Comparison of ENCODE assay signal across 8 cellular contexts in genomic region chr2:238287702-238288649, GRCh38. TPM values are rescaled to one million over a fixed set of nuclear protein-coding genes. Genes with fewer than 3 reads are reported as not detected.
A peak's percentile ranks its signal among the peaks of the same experiment; 100 is the strongest.
DNase-seq lines count a peak whose midpoint lies in the region; ATAC-seq and TF ChIP-seq lines count a peak whose summit lies in the region.

TSS of gene PER2 (minus strand) at chr2:238288610. CDS start at chr2:238277936, 10,674 bp downstream.

- H3K27me3 ChIP-seq in esophagus squamous epithelium (no peaks in the 10 kb centered on the region), muscle layer of duodenum (ENCODE audit: low read depth, low read length) (no peaks in the 10 kb centered on the region), thoracic aorta (replicated peaks; ENCODE audit: insufficient read depth) (no peaks in the 10 kb centered on the region)

- peak; percentile 21 for TF ChIP-seq CTCF in AG04449 (IDR thresholded peaks at IDR 0.05; ENCODE audit: insufficient read depth, low read length, missing control alignments)
- TF ChIP-seq CTCF in GM12874 (IDR thresholded peaks at IDR 0.05; ENCODE audit: insufficient read depth, low read depth, low read length) = 0 out of 2 replicates have a peak, but pooled peaks have one; percentile 3
- peak in 1 of 6 experiments; percentile 11 for TF ChIP-seq CTCF in esophagus squamous epithelium (IDR thresholded peaks at IDR 0.05)
- peak; percentile 14 for TF ChIP-seq CTCF in thoracic aorta (IDR thresholded peaks at IDR 0.05)

- H3K27ac ChIP-seq in esophagus squamous epithelium (peak within 1 kb of the TSS; percentile 94 to 99 (median 98)), muscle layer of duodenum (ENCODE audit: low read length) (peak within 1 kb of the TSS; percentile 89), thoracic aorta (peak within 1 kb of the TSS; percentile 98 to 99)

- H3K4me3 ChIP-seq in AG04449 (ENCODE audit: low read depth, low read length) (peak within 1 kb of the TSS; percentile 83), esophagus squamous epithelium (peak within 1 kb of the TSS; percentile 80 to 97 (median 86)), muscle layer of duodenum (ENCODE audit: low read depth in 1 of 2, low read length in 2 of 2) (peak within 1 kb of the TSS; percentile 82 to 91), thoracic aorta (peak within 1 kb of the TSS; percentile 92)

- peaks cover 43 to 79% (median 56%) of the 10 kb centered on the region in 3 donors for H3K4me1 ChIP-seq in esophagus squamous epithelium
- H3K4me1 ChIP-seq in muscle layer of duodenum (ENCODE audit: control insufficient read depth in 1 of 2, insufficient read depth in 2 of 2, low read length in 2 of 2) = peaks cover 26 to 38% of the 10 kb centered on the region in 2 donors
- H3K4me1 ChIP-seq in thoracic aorta (ENCODE audit: control insufficient read depth in 1 of 2, low read depth in 2 of 2) = peaks cover 16 to 56% of the 10 kb centered on the region in 2 donors

- DNase-seq in AG04449 (ENCODE audit: low read depth, low spot score) = peak; percentile 69
- DNase-seq in NCI-H526 (lab: John Stamatoyannopoulos, UW) = peak; percentile 46 to 89
- peak in 2 of 3 experiments; percentile 25 to 30 for DNase-seq in activated CD8-positive, alpha-beta memory T cell treated with anti-CD3 and anti-CD28 coated beads for 48 hours (ENCODE audit: low read depth in 2 of 3, low spot score in 2 of 3)
- DNase-seq in esophagus squamous epithelium (lab: John Stamatoyannopoulos, UW) = peak; percentile 44
- DNase-seq in thoracic aorta (ENCODE audit: low spot score) = peak; percentile 68

- POLR2A ChIA-PET in AG04449 (lab: Yijun Ruan, JAX) = no interaction called here

- CTCF ChIA-PET in AG04449 (lab: Yijun Ruan, JAX) = interaction anchor here (0.9 to 3.0 kb wide), 8 partner anchors 9 to 32 kb away, joined by 3 to 20 read pairs (median 3); no protein-coding TSS in a partner anchor

- peak in 2 of 4 donors; percentile 23 to 54 for TF ChIP-seq POLR2A in esophagus squamous epithelium (IDR thresholded peaks at IDR 0.05)

- H3K9me3 ChIP-seq in esophagus squamous epithelium (no peaks in the 10 kb centered on the region), muscle layer of duodenum (ENCODE audit: control insufficient read depth in 1 of 2, low read length in 2 of 2) (no peaks in the 10 kb centered on the region), thoracic aorta (no peaks in the 10 kb centered on the region)

- WGBS in esophagus squamous epithelium, 2 donors = 0% methylated on average over 2 to 3 of the region's 65 CpGs

- ATAC-seq in HG02798 (IDR thresholded peaks at IDR 0.05; ENCODE audit: poor library complexity, unreplicated experiment) = peak; percentile 36
- ATAC-seq in thoracic aorta (ENCODE audit: insufficient number of reproducible peaks, low FRiP score, low read depth) = peak; percentile 51

- intact Hi-C loops in esophagus squamous epithelium (cut with DNase I) = no loop called here

- H3K36me3 ChIP-seq in esophagus squamous epithelium (peaks cover 0 to 4% (median 0%) of the 10 kb centered on the region in 3 donors), muscle layer of duodenum (ENCODE audit: control insufficient read depth in 1 of 2, insufficient read depth in 2 of 2, low read length in 2 of 2) (peaks cover 0 to 14% of the 10 kb centered on the region in 2 donors), thoracic aorta (no peaks in the 10 kb centered on the region)

RNA-seq across cellular contexts. Expression of gene PER2, which starts in this region (rescaled TPM):
- 10 to 100 TPM in 2 of 4 donors, 1 to 10 TPM in 2; 6.2 to 28.0 (median 12.0) TPM for total RNA-seq in esophagus squamous epithelium
- 10 to 100 TPM; 14.2 to 26.2 TPM for total RNA-seq in thoracic aorta

Comparison
In these comparisons a context has a peak if more than half of its experiments do, and no peak if none do; other contexts are left out.
1. Peak in every context shown above with its lines: DNase-seq, ATAC-seq, H3K4me3 ChIP-seq and H3K27ac ChIP-seq.